In the genomic region with DNA sequence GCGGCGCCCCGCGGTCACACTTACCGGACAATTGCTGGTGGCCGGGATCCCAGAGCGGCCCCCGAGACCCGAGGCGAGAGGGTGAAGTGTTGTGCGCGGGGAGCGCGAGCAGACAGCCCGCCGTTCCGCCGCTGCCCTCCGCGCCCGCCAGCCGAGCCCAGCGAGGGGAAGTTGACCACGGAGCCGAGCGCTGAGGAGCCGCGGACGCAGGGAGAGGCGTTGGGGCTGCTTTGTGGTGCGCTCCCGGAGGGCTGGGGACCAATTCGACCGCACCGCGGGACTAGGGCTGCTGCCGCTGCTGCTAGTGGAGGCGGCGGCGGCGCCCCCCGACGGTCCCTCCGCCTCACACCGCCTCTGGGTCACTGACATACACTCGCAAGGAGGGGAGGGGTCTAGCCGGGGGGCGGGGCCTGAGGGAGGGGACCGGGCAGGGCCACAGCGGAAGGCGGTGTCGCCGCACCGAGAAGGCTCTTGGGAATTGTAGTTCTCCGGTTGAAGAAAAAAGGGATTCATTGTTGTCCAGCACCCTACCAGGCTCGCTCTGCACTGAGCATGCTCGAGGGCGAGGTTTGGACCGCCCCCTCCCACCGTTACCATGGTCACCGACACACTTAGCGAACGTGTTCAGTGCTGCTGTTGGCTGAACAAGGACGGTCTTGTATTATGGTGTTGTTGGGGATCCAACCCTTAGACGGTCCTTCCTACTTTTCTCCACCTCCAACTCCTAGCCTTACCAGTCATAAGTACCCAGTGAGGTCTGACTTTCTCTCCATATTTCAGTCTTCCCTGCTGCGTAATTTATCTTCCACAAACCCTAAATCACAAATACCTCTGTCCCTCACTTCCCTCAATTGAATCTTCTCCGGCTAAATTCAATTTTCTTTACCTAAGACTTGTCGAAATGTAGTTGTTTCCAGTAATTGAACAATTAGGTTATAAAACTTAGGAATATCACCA, we compare ENCODE assay signal across 1 cellular context.
A peak's percentile ranks its signal among the peaks of the same experiment; 100 is the strongest.
TF ChIP-seq lines count a peak whose summit lies in the region.

A gene with protein sequence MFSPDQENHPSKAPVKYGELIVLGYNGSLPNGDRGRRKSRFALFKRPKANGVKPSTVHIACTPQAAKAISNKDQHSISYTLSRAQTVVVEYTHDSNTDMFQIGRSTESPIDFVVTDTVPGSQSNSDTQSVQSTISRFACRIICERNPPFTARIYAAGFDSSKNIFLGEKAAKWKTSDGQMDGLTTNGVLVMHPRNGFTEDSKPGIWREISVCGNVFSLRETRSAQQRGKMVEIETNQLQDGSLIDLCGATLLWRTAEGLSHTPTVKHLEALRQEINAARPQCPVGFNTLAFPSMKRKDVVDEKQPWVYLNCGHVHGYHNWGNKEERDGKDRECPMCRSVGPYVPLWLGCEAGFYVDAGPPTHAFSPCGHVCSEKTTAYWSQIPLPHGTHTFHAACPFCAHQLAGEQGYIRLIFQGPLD (minus strand): TSS at position 364 of the 957 bp plus-strand sequence. CDS start 36,110 bp downstream, outside the sequence.

TF ChIP-seq in HepG2, 621 proteins besides CTCF, POLR2A, EP300 and RAD21 (continued from another document and continues in another):
- TF ChIP-seq, protein P1, sequence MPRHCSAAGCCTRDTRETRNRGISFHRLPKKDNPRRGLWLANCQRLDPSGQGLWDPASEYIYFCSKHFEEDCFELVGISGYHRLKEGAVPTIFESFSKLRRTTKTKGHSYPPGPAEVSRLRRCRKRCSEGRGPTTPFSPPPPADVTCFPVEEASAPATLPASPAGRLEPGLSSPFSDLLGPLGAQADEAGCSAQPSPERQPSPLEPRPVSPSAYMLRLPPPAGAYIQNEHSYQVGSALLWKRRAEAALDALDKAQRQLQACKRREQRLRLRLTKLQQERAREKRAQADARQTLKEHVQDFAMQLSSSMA (CRISPR knock-in tag; IDR thresholded peaks at IDR 0.05), result peak; percentile 60; the same call in 1 of the 2 replicates
- TF ChIP-seq ZNF713 (CRISPR knock-in tag; IDR thresholded peaks at IDR 0.05), result no peak
- TF ChIP-seq ZNF790 (CRISPR knock-in tag; IDR thresholded peaks at IDR 0.05; ENCODE audit: borderline replicate concordance), result peak; percentile 79; the same call in 1 of the 2 replicates
- TF ChIP-seq STAG1 (CRISPR knock-in tag; IDR thresholded peaks at IDR 0.05), result peak; percentile 62
- TF ChIP-seq ZNF552 (CRISPR knock-in tag; IDR thresholded peaks at IDR 0.05; ENCODE audit: borderline replicate concordance), result no peak
- TF ChIP-seq, protein P2, sequence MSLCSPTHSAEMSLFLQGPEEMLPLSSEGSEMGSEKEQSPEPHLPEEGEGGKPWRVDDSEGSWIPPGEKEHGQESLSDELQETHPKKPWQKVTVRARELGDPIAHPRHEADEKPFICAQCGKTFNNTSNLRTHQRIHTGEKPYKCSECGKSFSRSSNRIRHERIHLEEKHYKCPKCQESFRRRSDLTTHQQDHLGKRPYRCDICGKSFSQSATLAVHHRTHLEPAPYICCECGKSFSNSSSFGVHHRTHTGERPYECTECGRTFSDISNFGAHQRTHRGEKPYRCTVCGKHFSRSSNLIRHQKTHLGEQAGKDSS (CRISPR knock-in tag; IDR thresholded peaks at IDR 0.05; ENCODE audit: borderline replicate concordance, low read depth), result peak; percentile 91
- TF ChIP-seq EZH2 (conservative IDR thresholded peaks at IDR 0.05; ENCODE audit: low read depth, low read length), result no peak
- TF ChIP-seq BCL6 (CRISPR knock-in tag; IDR thresholded peaks at IDR 0.05), result peak; percentile 64
- TF ChIP-seq, protein P3, sequence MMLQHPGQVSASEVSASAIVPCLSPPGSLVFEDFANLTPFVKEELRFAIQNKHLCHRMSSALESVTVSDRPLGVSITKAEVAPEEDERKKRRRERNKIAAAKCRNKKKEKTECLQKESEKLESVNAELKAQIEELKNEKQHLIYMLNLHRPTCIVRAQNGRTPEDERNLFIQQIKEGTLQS (CRISPR knock-in tag; IDR thresholded peaks at IDR 0.05), result 0 out of 2 replicates have a peak, but pooled peaks have one; percentile 49
- TF ChIP-seq, protein P4, sequence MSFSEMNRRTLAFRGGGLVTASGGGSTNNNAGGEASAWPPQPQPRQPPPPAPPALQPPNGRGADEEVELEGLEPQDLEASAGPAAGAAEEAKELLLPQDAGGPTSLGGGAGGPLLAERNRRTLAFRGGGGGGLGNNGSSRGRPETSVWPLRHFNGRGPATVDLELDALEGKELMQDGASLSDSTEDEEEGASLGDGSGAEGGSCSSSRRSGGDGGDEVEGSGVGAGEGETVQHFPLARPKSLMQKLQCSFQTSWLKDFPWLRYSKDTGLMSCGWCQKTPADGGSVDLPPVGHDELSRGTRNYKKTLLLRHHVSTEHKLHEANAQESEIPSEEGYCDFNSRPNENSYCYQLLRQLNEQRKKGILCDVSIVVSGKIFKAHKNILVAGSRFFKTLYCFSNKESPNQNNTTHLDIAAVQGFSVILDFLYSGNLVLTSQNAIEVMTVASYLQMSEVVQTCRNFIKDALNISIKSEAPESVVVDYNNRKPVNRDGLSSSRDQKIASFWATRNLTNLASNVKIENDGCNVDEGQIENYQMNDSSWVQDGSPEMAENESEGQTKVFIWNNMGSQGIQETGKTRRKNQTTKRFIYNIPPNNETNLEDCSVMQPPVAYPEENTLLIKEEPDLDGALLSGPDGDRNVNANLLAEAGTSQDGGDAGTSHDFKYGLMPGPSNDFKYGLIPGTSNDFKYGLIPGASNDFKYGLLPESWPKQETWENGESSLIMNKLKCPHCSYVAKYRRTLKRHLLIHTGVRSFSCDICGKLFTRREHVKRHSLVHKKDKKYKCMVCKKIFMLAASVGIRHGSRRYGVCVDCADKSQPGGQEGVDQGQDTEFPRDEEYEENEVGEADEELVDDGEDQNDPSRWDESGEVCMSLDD (CRISPR knock-in tag; IDR thresholded peaks at IDR 0.05; ENCODE audit: borderline replicate concordance), result no peak
- TF ChIP-seq, protein P5, sequence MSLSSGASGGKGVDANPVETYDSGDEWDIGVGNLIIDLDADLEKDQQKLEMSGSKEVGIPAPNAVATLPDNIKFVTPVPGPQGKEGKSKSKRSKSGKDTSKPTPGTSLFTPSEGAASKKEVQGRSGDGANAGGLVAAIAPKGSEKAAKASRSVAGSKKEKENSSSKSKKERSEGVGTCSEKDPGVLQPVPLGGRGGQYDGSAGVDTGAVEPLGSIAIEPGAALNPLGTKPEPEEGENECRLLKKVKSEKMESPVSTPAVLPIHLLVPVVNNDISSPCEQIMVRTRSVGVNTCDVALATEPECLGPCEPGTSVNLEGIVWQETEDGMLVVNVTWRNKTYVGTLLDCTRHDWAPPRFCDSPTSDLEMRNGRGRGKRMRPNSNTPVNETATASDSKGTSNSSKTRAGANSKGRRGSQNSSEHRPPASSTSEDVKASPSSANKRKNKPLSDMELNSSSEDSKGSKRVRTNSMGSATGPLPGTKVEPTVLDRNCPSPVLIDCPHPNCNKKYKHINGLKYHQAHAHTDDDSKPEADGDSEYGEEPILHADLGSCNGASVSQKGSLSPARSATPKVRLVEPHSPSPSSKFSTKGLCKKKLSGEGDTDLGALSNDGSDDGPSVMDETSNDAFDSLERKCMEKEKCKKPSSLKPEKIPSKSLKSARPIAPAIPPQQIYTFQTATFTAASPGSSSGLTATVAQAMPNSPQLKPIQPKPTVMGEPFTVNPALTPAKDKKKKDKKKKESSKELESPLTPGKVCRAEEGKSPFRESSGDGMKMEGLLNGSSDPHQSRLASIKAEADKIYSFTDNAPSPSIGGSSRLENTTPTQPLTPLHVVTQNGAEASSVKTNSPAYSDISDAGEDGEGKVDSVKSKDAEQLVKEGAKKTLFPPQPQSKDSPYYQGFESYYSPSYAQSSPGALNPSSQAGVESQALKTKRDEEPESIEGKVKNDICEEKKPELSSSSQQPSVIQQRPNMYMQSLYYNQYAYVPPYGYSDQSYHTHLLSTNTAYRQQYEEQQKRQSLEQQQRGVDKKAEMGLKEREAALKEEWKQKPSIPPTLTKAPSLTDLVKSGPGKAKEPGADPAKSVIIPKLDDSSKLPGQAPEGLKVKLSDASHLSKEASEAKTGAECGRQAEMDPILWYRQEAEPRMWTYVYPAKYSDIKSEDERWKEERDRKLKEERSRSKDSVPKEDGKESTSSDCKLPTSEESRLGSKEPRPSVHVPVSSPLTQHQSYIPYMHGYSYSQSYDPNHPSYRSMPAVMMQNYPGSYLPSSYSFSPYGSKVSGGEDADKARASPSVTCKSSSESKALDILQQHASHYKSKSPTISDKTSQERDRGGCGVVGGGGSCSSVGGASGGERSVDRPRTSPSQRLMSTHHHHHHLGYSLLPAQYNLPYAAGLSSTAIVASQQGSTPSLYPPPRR (CRISPR knock-in tag; IDR thresholded peaks at IDR 0.05; ENCODE audit: borderline replicate concordance), result 0 out of 2 replicates have a peak, but pooled peaks have one; percentile 49
- TF ChIP-seq HIVEP1 (CRISPR knock-in tag; IDR thresholded peaks at IDR 0.05), result no peak; the same call in 1 of the 2 replicates
- TF ChIP-seq ZNF33B (CRISPR knock-in tag; IDR thresholded peaks at IDR 0.05), result no peak
- TF ChIP-seq EHMT2 (IDR thresholded peaks at IDR 0.05; ENCODE audit: borderline replicate concordance, low read depth, low read length), result peak; percentile 68; the same call in 1 of the 2 replicates
- TF ChIP-seq, protein P6, sequence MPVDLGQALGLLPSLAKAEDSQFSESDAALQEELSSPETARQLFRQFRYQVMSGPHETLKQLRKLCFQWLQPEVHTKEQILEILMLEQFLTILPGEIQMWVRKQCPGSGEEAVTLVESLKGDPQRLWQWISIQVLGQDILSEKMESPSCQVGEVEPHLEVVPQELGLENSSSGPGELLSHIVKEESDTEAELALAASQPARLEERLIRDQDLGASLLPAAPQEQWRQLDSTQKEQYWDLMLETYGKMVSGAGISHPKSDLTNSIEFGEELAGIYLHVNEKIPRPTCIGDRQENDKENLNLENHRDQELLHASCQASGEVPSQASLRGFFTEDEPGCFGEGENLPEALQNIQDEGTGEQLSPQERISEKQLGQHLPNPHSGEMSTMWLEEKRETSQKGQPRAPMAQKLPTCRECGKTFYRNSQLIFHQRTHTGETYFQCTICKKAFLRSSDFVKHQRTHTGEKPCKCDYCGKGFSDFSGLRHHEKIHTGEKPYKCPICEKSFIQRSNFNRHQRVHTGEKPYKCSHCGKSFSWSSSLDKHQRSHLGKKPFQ (CRISPR knock-in tag; IDR thresholded peaks at IDR 0.05; ENCODE audit: insufficient replicate concordance), result peak; percentile 55
- no peak for TF ChIP-seq GTF2F1 (IDR thresholded peaks at IDR 0.05; ENCODE audit: low read length)
- TF ChIP-seq ZNF354B (CRISPR knock-in tag; IDR thresholded peaks at IDR 0.05), result no peak
- TF ChIP-seq, protein P7, sequence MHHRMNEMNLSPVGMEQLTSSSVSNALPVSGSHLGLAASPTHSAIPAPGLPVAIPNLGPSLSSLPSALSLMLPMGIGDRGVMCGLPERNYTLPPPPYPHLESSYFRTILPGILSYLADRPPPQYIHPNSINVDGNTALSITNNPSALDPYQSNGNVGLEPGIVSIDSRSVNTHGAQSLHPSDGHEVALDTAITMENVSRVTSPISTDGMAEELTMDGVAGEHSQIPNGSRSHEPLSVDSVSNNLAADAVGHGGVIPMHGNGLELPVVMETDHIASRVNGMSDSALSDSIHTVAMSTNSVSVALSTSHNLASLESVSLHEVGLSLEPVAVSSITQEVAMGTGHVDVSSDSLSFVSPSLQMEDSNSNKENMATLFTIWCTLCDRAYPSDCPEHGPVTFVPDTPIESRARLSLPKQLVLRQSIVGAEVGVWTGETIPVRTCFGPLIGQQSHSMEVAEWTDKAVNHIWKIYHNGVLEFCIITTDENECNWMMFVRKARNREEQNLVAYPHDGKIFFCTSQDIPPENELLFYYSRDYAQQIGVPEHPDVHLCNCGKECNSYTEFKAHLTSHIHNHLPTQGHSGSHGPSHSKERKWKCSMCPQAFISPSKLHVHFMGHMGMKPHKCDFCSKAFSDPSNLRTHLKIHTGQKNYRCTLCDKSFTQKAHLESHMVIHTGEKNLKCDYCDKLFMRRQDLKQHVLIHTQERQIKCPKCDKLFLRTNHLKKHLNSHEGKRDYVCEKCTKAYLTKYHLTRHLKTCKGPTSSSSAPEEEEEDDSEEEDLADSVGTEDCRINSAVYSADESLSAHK (CRISPR knock-in tag; IDR thresholded peaks at IDR 0.05; ENCODE audit: borderline replicate concordance), result peak; percentile 74; the same call in 1 of the 2 replicates
- TF ChIP-seq, protein P8, sequence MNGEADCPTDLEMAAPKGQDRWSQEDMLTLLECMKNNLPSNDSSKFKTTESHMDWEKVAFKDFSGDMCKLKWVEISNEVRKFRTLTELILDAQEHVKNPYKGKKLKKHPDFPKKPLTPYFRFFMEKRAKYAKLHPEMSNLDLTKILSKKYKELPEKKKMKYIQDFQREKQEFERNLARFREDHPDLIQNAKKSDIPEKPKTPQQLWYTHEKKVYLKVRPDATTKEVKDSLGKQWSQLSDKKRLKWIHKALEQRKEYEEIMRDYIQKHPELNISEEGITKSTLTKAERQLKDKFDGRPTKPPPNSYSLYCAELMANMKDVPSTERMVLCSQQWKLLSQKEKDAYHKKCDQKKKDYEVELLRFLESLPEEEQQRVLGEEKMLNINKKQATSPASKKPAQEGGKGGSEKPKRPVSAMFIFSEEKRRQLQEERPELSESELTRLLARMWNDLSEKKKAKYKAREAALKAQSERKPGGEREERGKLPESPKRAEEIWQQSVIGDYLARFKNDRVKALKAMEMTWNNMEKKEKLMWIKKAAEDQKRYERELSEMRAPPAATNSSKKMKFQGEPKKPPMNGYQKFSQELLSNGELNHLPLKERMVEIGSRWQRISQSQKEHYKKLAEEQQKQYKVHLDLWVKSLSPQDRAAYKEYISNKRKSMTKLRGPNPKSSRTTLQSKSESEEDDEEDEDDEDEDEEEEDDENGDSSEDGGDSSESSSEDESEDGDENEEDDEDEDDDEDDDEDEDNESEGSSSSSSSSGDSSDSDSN (CRISPR knock-in tag; IDR thresholded peaks at IDR 0.05), result peak; percentile 99
- TF ChIP-seq ZNF563 (CRISPR knock-in tag; IDR thresholded peaks at IDR 0.05), result peak; percentile 81
- peak; percentile 94 for TF ChIP-seq TAF1 (CRISPR knock-in tag; IDR thresholded peaks at IDR 0.05)
- TF ChIP-seq, protein P9, sequence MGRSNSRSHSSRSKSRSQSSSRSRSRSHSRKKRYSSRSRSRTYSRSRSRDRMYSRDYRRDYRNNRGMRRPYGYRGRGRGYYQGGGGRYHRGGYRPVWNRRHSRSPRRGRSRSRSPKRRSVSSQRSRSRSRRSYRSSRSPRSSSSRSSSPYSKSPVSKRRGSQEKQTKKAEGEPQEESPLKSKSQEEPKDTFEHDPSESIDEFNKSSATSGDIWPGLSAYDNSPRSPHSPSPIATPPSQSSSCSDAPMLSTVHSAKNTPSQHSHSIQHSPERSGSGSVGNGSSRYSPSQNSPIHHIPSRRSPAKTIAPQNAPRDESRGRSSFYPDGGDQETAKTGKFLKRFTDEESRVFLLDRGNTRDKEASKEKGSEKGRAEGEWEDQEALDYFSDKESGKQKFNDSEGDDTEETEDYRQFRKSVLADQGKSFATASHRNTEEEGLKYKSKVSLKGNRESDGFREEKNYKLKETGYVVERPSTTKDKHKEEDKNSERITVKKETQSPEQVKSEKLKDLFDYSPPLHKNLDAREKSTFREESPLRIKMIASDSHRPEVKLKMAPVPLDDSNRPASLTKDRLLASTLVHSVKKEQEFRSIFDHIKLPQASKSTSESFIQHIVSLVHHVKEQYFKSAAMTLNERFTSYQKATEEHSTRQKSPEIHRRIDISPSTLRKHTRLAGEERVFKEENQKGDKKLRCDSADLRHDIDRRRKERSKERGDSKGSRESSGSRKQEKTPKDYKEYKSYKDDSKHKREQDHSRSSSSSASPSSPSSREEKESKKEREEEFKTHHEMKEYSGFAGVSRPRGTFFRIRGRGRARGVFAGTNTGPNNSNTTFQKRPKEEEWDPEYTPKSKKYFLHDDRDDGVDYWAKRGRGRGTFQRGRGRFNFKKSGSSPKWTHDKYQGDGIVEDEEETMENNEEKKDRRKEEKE (IDR thresholded peaks at IDR 0.05), result no peak
- TF ChIP-seq NR2F6 (IDR thresholded peaks at IDR 0.05), result no peak
- peak; percentile 71; the same call in 1 of the 2 replicates for TF ChIP-seq NR2F6 (CRISPR knock-in tag; IDR thresholded peaks at IDR 0.05)
- peak; percentile 86; the same call in 1 of the 2 replicates for TF ChIP-seq ZNF616 (CRISPR knock-in tag; IDR thresholded peaks at IDR 0.05; ENCODE audit: low read depth)
- no peak for TF ChIP-seq NFATC3 (CRISPR knock-in tag; IDR thresholded peaks at IDR 0.05)
